Comparison of ENCODE assay signal across 9 cellular contexts in the genomic region with DNA sequence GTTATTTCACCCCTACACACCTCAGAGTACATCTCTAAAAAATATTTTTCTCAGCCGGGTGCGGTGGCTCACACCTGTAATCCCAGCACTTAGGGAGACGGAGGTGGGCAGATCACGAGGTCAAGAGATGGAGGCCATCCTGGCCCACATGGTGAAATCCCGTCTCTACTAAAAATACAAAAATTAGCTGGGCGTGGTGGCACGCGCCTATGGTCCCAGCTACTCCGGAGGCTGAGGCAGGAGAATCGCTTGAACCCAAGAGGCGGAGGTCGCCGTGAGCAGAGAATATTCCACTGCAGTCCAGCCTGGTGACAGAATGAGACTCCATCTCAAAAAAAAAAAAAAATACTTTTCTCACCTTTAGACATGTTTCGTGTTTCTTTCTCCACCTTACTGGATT. TPM values are rescaled to one million over a fixed set of nuclear protein-coding genes. Genes with fewer than 3 reads are reported as not detected.
"Had no signal": no experiment of that assay in that cellular context is flagged by ENCODE, and none has a peak within 500 bp of the region (broad histone marks: within the 10 kb centered on the region; RNA-seq: fewer than 3 reads in every experiment).

No MANE protein-coding gene starts in this region.

RNA-seq across cellular contexts. Expression of gene SRRM4, which starts 52.0 kb away (rescaled TPM):
- total RNA-seq: left colon, left lobe of liver, liver, lower lobe of right lung, lung microvascular endothelial cell, mammary epithelial cell, mesenteric fat pad, mononuclear cell, myocyte had no signal
